3 cellular contexts compared by ENCODE assay signal in the genomic region with DNA sequence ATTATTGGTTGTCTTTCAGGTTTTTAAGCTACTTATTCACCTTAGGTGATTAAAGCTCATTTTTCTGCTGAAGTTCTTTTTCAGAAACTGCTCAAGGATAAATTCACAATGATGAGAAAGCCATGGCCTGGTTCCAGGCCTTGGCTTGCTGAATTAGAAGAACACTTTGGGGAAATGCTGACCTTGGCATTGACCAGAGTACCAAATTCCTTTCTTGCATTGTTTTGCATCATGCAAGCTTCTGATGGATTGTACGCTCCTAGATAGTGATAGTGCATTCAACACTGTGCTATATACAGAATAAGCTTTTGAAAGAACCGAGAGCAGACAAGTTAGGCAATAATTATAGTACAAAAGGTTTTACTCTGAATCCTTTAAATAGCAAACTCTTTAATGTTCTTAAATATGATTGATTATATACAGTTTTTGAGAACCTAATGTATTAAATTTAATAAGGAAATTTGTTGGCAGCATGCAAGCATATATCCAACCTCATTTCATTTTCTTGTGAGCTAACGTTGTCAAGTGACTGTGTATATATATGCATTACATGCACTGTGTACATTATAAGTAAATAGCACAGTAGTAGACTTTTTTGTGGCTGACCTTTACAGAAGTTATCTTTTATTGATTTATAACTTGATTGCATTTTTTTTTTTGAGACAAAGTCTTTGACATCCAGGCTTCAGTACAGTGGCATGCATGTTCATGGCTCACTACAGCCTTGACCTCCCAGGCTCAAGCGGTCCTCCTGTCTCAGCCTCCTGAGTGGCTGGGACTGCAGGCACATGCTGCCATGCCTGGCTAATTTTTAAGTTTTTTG.
A peak's percentile ranks its signal among the peaks of the same experiment; 100 is the strongest.
TF ChIP-seq lines count a peak whose summit lies in the region.

No MANE protein-coding gene starts in this region.

TF ChIP-seq in SK-N-SH, 30 proteins besides CTCF, POLR2A, EP300 and RAD21:
- TF ChIP-seq SIN3A (IDR thresholded peaks at IDR 0.05; ENCODE audit: borderline replicate concordance, low read depth, low read length): no peak
- TF ChIP-seq TEAD4 (IDR thresholded peaks at IDR 0.05; ENCODE audit: borderline replicate concordance, insufficient read depth): no peak
- TF ChIP-seq, protein P1, sequence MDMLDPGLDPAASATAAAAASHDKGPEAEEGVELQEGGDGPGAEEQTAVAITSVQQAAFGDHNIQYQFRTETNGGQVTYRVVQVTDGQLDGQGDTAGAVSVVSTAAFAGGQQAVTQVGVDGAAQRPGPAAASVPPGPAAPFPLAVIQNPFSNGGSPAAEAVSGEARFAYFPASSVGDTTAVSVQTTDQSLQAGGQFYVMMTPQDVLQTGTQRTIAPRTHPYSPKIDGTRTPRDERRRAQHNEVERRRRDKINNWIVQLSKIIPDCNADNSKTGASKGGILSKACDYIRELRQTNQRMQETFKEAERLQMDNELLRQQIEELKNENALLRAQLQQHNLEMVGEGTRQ (IDR thresholded peaks at IDR 0.05; ENCODE audit: borderline replicate concordance, low read depth, low read length): no peak
- no peak for TF ChIP-seq YY1 (IDR thresholded peaks at IDR 0.05; ENCODE audit: low read depth)
- TF ChIP-seq RFX5 (IDR thresholded peaks at IDR 0.05; ENCODE audit: low read length): no peak
- TF ChIP-seq TCF12 (IDR thresholded peaks at IDR 0.05): 0 out of 2 replicates have a peak, but pooled peaks have one; percentile 8
- TF ChIP-seq NFIC (IDR thresholded peaks at IDR 0.05; ENCODE audit: borderline replicate concordance): peak; percentile 35; the same call in 1 of the 2 replicates

TF ChIP-seq in endothelial cell of umbilical vein, 7 proteins besides CTCF, POLR2A, EP300 and RAD21:
- TF ChIP-seq, protein P2, sequence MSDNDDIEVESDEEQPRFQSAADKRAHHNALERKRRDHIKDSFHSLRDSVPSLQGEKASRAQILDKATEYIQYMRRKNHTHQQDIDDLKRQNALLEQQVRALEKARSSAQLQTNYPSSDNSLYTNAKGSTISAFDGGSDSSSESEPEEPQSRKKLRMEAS (IDR thresholded peaks at IDR 0.05; ENCODE audit: insufficient read depth, insufficient read length): no peak
- TF ChIP-seq EZH2 (IDR thresholded peaks at IDR 0.05; ENCODE audit: borderline replicate concordance, low read depth, low read length, severe bottlenecking) (no peak), FOS (IDR thresholded peaks at IDR 0.05; ENCODE audit: borderline replicate concordance, insufficient read depth, low read length) (no peak), MYC (IDR thresholded peaks at IDR 0.05; ENCODE audit: low read depth, low read length) (no peak), GATA2 (IDR thresholded peaks at IDR 0.05; ENCODE audit: insufficient read depth, insufficient read length, low read depth, low read length) (no peak), POLR2AphosphoS5 (IDR thresholded peaks at IDR 0.05; ENCODE audit: insufficient read depth, low read depth, low read length) (no peak), JUN (IDR thresholded peaks at IDR 0.05; ENCODE audit: borderline replicate concordance, insufficient read depth, insufficient read length, low read depth) (no peak)

TF ChIP-seq in HepG2, 621 proteins besides CTCF, POLR2A, EP300 and RAD21 (continues in another document):
- TF ChIP-seq EED (CRISPR knock-in tag; IDR thresholded peaks at IDR 0.05): no peak
- TF ChIP-seq, protein P3, sequence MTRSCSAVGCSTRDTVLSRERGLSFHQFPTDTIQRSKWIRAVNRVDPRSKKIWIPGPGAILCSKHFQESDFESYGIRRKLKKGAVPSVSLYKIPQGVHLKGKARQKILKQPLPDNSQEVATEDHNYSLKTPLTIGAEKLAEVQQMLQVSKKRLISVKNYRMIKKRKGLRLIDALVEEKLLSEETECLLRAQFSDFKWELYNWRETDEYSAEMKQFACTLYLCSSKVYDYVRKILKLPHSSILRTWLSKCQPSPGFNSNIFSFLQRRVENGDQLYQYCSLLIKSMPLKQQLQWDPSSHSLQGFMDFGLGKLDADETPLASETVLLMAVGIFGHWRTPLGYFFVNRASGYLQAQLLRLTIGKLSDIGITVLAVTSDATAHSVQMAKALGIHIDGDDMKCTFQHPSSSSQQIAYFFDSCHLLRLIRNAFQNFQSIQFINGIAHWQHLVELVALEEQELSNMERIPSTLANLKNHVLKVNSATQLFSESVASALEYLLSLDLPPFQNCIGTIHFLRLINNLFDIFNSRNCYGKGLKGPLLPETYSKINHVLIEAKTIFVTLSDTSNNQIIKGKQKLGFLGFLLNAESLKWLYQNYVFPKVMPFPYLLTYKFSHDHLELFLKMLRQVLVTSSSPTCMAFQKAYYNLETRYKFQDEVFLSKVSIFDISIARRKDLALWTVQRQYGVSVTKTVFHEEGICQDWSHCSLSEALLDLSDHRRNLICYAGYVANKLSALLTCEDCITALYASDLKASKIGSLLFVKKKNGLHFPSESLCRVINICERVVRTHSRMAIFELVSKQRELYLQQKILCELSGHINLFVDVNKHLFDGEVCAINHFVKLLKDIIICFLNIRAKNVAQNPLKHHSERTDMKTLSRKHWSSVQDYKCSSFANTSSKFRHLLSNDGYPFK (CRISPR knock-in tag; IDR thresholded peaks at IDR 0.05; ENCODE audit: borderline replicate concordance): no peak
- TF ChIP-seq, protein P4, sequence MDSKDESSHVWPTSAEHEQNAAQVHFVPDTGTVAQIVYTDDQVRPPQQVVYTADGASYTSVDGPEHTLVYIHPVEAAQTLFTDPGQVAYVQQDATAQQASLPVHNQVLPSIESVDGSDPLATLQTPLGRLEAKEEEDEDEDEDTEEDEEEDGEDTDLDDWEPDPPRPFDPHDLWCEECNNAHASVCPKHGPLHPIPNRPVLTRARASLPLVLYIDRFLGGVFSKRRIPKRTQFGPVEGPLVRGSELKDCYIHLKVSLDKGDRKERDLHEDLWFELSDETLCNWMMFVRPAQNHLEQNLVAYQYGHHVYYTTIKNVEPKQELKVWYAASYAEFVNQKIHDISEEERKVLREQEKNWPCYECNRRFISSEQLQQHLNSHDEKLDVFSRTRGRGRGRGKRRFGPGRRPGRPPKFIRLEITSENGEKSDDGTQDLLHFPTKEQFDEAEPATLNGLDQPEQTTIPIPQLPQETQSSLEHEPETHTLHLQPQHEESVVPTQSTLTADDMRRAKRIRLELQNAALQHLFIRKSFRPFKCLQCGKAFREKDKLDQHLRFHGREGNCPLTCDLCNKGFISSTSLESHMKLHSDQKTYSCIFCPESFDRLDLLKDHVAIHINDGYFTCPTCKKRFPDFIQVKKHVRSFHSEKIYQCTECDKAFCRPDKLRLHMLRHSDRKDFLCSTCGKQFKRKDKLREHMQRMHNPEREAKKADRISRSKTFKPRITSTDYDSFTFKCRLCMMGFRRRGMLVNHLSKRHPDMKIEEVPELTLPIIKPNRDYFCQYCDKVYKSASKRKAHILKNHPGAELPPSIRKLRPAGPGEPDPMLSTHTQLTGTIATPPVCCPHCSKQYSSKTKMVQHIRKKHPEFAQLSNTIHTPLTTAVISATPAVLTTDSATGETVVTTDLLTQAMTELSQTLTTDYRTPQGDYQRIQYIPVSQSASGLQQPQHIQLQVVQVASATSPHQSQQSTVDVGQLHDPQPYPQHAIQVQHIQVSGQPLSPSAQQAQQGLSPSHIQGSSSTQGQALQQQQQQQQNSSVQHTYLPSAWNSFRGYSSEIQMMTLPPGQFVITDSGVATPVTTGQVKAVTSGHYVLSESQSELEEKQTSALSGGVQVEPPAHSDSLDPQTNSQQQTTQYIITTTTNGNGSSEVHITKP (CRISPR knock-in tag; IDR thresholded peaks at IDR 0.05; ENCODE audit: low read depth): no peak
- no peak for TF ChIP-seq AKAP8 (CRISPR knock-in tag; IDR thresholded peaks at IDR 0.05)
- no peak for TF ChIP-seq HOXD1 (CRISPR knock-in tag; IDR thresholded peaks at IDR 0.05)
- no peak for TF ChIP-seq SP2 (CRISPR knock-in tag; IDR thresholded peaks at IDR 0.05)
- TF ChIP-seq SAFB2 (CRISPR knock-in tag; IDR thresholded peaks at IDR 0.05; ENCODE audit: borderline replicate concordance, low read depth): no peak
- peak; percentile 24; the same call in 1 of the 2 replicates for TF ChIP-seq BCL6 (CRISPR knock-in tag; IDR thresholded peaks at IDR 0.05)
- TF ChIP-seq, protein P5, sequence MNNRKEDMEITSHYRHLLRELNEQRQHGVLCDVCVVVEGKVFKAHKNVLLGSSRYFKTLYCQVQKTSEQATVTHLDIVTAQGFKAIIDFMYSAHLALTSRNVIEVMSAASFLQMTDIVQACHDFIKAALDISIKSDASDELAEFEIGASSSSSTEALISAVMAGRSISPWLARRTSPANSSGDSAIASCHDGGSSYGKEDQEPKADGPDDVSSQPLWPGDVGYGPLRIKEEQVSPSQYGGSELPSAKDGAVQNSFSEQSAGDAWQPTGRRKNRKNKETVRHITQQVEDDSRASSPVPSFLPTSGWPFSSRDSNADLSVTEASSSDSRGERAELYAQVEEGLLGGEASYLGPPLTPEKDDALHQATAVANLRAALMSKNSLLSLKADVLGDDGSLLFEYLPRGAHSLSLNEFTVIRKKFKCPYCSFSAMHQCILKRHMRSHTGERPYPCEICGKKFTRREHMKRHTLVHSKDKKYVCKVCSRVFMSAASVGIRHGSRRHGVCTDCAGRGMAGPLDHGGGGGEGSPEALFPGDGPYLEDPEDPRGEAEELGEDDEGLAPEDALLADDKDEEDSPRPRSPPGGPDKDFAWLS (CRISPR knock-in tag; IDR thresholded peaks at IDR 0.05; ENCODE audit: borderline replicate concordance): no peak
- TF ChIP-seq, protein P6, sequence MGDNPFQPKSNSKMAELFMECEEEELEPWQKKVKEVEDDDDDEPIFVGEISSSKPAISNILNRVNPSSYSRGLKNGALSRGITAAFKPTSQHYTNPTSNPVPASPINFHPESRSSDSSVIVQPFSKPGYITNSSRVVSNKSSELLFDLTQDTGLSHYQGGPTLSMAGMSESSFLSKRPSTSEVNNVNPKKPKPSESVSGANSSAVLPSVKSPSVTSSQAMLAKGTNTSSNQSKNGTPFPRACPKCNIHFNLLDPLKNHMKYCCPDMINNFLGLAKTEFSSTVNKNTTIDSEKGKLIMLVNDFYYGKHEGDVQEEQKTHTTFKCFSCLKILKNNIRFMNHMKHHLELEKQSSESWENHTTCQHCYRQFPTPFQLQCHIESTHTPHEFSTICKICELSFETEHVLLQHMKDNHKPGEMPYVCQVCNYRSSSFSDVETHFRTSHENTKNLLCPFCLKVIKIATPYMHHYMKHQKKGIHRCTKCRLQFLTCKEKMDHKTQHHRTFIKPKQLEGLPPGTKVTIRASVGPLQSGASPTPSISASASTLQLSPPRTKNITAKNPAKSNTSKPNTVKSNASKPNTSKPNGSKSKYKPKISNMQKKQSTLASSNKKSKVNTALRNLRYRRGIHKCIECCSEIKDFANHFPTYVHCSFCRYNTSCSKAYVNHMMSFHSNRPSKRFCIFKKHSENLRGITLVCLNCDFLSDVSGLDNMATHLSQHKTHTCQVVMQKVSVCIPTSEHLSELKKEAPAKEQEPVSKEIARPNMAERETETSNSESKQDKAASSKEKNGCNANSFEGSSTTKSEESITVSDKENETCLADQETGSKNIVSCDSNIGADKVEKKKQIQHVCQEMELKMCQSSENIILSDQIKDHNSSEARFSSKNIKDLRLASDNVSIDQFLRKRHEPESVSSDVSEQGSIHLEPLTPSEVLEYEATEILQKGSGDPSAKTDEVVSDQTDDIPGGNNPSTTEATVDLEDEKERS (CRISPR knock-in tag; IDR thresholded peaks at IDR 0.05): no peak
- TF ChIP-seq, protein P7, sequence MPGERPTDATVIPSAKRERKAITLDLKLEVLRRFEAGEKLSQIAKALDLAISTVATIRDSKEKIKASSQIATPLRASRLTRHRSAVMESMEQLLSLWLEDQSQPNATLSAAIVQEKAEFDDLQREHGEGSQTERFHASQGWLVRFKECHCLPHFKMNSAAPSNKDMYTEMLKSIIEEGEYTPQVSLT (CRISPR knock-in tag; IDR thresholded peaks at IDR 0.05; ENCODE audit: borderline replicate concordance, low read depth): no peak
- no peak for TF ChIP-seq YEATS4 (CRISPR knock-in tag; IDR thresholded peaks at IDR 0.05; ENCODE audit: borderline replicate concordance)
- no peak for TF ChIP-seq SOX13 (IDR thresholded peaks at IDR 0.05)
- TF ChIP-seq SOX13 (CRISPR knock-in tag; conservative IDR thresholded peaks at IDR 0.05 in 1 of 2, IDR thresholded peaks at IDR 0.05 in 1 of 2): peak in 1 of 2 experiments; percentile 61; a peak in 2 of 4 replicates
- TF ChIP-seq, protein P8, sequence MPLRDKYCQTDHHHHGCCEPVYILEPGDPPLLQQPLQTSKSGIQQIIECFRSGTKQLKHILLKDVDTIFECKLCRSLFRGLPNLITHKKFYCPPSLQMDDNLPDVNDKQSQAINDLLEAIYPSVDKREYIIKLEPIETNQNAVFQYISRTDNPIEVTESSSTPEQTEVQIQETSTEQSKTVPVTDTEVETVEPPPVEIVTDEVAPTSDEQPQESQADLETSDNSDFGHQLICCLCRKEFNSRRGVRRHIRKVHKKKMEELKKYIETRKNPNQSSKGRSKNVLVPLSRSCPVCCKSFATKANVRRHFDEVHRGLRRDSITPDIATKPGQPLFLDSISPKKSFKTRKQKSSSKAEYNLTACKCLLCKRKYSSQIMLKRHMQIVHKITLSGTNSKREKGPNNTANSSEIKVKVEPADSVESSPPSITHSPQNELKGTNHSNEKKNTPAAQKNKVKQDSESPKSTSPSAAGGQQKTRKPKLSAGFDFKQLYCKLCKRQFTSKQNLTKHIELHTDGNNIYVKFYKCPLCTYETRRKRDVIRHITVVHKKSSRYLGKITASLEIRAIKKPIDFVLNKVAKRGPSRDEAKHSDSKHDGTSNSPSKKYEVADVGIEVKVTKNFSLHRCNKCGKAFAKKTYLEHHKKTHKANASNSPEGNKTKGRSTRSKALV (CRISPR knock-in tag; IDR thresholded peaks at IDR 0.05): no peak
- no peak for TF ChIP-seq SKI (IDR thresholded peaks at IDR 0.05; ENCODE audit: partially characterized antibody)
- no peak for TF ChIP-seq HNRNPL (IDR thresholded peaks at IDR 0.05; ENCODE audit: low read depth, low read length)
- TF ChIP-seq RBAK (CRISPR knock-in tag; IDR thresholded peaks at IDR 0.05): no peak
- TF ChIP-seq, protein P9, sequence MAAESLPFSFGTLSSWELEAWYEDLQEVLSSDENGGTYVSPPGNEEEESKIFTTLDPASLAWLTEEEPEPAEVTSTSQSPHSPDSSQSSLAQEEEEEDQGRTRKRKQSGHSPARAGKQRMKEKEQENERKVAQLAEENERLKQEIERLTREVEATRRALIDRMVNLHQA (CRISPR knock-in tag; IDR thresholded peaks at IDR 0.05): 0 out of 2 replicates have a peak, but pooled peaks have one; percentile 64
- TF ChIP-seq ZBTB3 (CRISPR knock-in tag; IDR thresholded peaks at IDR 0.05; ENCODE audit: borderline replicate concordance, low read depth): no peak
- peak; percentile 57 for TF ChIP-seq CEBPG (CRISPR knock-in tag; IDR thresholded peaks at IDR 0.05)
- TF ChIP-seq ZNF550 (CRISPR knock-in tag; IDR thresholded peaks at IDR 0.05; ENCODE audit: borderline replicate concordance): no peak
- no peak for TF ChIP-seq ZNF674 (CRISPR knock-in tag; IDR thresholded peaks at IDR 0.05; ENCODE audit: low read depth)
- TF ChIP-seq MED1 (CRISPR knock-in tag; IDR thresholded peaks at IDR 0.05): no peak
- TF ChIP-seq MXI1 (IDR thresholded peaks at IDR 0.05; ENCODE audit: borderline replicate concordance, low read depth, low read length): no peak
- TF ChIP-seq TOE1 (CRISPR knock-in tag; IDR thresholded peaks at IDR 0.05): no peak
- no peak for TF ChIP-seq NFATC3 (CRISPR knock-in tag; IDR thresholded peaks at IDR 0.05)
- no peak for TF ChIP-seq ZNF17 (CRISPR knock-in tag; IDR thresholded peaks at IDR 0.05)
- TF ChIP-seq WIZ (CRISPR knock-in tag; IDR thresholded peaks at IDR 0.05): no peak
- 0 out of 2 replicates have a peak, but pooled peaks have one; percentile 33 for TF ChIP-seq MAFF (IDR thresholded peaks at IDR 0.05; ENCODE audit: low read depth, low read length)
- TF ChIP-seq ZBTB21 (CRISPR knock-in tag; IDR thresholded peaks at IDR 0.05): no peak
- TF ChIP-seq SP4 (CRISPR knock-in tag; IDR thresholded peaks at IDR 0.05): no peak
- no peak for TF ChIP-seq RCOR2 (CRISPR knock-in tag; IDR thresholded peaks at IDR 0.05)
- TF ChIP-seq SP5 (CRISPR knock-in tag; IDR thresholded peaks at IDR 0.05; ENCODE audit: borderline replicate concordance, low read depth): no peak
- TF ChIP-seq SRY (CRISPR knock-in tag; IDR thresholded peaks at IDR 0.05): no peak
